ENCODE assay signal across 1 cellular context in genomic region chr20:63980806-63981728, GRCh38.
TF ChIP-seq lines count a peak whose summit lies in the region.

Gene PRPF6, plus strand, starts transcription at chr20:63981132. Its CDS starts 114 bp downstream, at chr20:63981246.

TF ChIP-seq in HepG2, 621 proteins besides CTCF, POLR2A, EP300 and RAD21 (continued from another document and continues in another):
- TF ChIP-seq KDM4B (CRISPR knock-in tag; IDR thresholded peaks at IDR 0.05) (peak; percentile 95), ZNF883 (CRISPR knock-in tag; IDR thresholded peaks at IDR 0.05; ENCODE audit: not compliant biosample characterization) (peak; percentile 98), FLYWCH1 (CRISPR knock-in tag; IDR thresholded peaks at IDR 0.05) (no peak), ZNF17 (CRISPR knock-in tag; IDR thresholded peaks at IDR 0.05) (no peak), GMEB1 (CRISPR knock-in tag; IDR thresholded peaks at IDR 0.05; ENCODE audit: borderline replicate concordance) (peak; percentile 98), ZNF841 (CRISPR knock-in tag; IDR thresholded peaks at IDR 0.05; ENCODE audit: borderline replicate concordance) (no peak), ZNF740 (CRISPR knock-in tag; IDR thresholded peaks at IDR 0.05) (no peak), ZNF317 (CRISPR knock-in tag; IDR thresholded peaks at IDR 0.05) (peak; percentile 94), KDM6A (CRISPR knock-in tag; IDR thresholded peaks at IDR 0.05; ENCODE audit: low read depth) (peak; percentile 44; the same call in 1 of the 2 replicates), ZNF576 (CRISPR knock-in tag; IDR thresholded peaks at IDR 0.05) (0 out of 2 replicates have a peak, but pooled peaks have one; percentile 74), ZBTB7A (CRISPR knock-in tag; IDR thresholded peaks at IDR 0.05) (peak; percentile 95), GPBP1L1 (CRISPR knock-in tag; IDR thresholded peaks at IDR 0.05) (no peak), ZNF776 (CRISPR knock-in tag; IDR thresholded peaks at IDR 0.05) (peak; percentile 92), TCF7L2 (IDR thresholded peaks at IDR 0.05; ENCODE audit: low read depth, low read length) (no peak), TRIM24 (CRISPR knock-in tag; IDR thresholded peaks at IDR 0.05) (no peak), TGIF2 (CRISPR knock-in tag; IDR thresholded peaks at IDR 0.05) (peak; percentile 96), ZNF749 (CRISPR knock-in tag; IDR thresholded peaks at IDR 0.05; ENCODE audit: borderline replicate concordance) (peak; percentile 80), ZNF44 (CRISPR knock-in tag; IDR thresholded peaks at IDR 0.05) (no peak), ZNF496 (CRISPR knock-in tag; IDR thresholded peaks at IDR 0.05; ENCODE audit: insufficient replicate concordance) (no peak), SETDB1 (CRISPR knock-in tag; IDR thresholded peaks at IDR 0.05; ENCODE audit: borderline replicate concordance) (no peak), FOXO1 (CRISPR knock-in tag; IDR thresholded peaks at IDR 0.05) (peak; percentile 84; the same call in 1 of the 2 replicates), ZNF407 (CRISPR knock-in tag; IDR thresholded peaks at IDR 0.05; ENCODE audit: not compliant biosample characterization) (peak; percentile 95), HES4 (CRISPR knock-in tag; IDR thresholded peaks at IDR 0.05; ENCODE audit: borderline replicate concordance) (peak; percentile 97), MIXL1 (CRISPR knock-in tag; IDR thresholded peaks at IDR 0.05) (peak; percentile 98), NR2F1 (CRISPR knock-in tag; IDR thresholded peaks at IDR 0.05) (peak in 1 of 2 experiments; percentile 47; a peak in 1 of 4 replicates), ZBTB10 (CRISPR knock-in tag; IDR thresholded peaks at IDR 0.05; ENCODE audit: borderline replicate concordance) (peak; percentile 76; the same call in 1 of the 2 replicates), PHF21A (CRISPR knock-in tag; IDR thresholded peaks at IDR 0.05) (peak; percentile 97), SOX6 (IDR thresholded peaks at IDR 0.05) (no peak), SOX6 (CRISPR knock-in tag; IDR thresholded peaks at IDR 0.05) (peak; percentile 91), SCMH1 (CRISPR knock-in tag; IDR thresholded peaks at IDR 0.05; ENCODE audit: borderline replicate concordance) (no peak), ZNF383 (CRISPR knock-in tag; IDR thresholded peaks at IDR 0.05; ENCODE audit: borderline replicate concordance) (0 out of 2 replicates have a peak, but pooled peaks have one; percentile 19), PHF20 (CRISPR knock-in tag; IDR thresholded peaks at IDR 0.05) (peak; percentile 100), MTF2 (CRISPR knock-in tag; IDR thresholded peaks at IDR 0.05; ENCODE audit: borderline replicate concordance) (peak; percentile 82; the same call in 1 of the 2 replicates), ATF1 (CRISPR knock-in tag; IDR thresholded peaks at IDR 0.05) (peak; percentile 99), NCOA5 (CRISPR knock-in tag; IDR thresholded peaks at IDR 0.05) (no peak), HMGXB4 (CRISPR knock-in tag; IDR thresholded peaks at IDR 0.05; ENCODE audit: borderline replicate concordance in 1 of 2, low read depth in 1 of 2) (peak; percentile 99), ZNF737 (CRISPR knock-in tag; IDR thresholded peaks at IDR 0.05; ENCODE audit: borderline replicate concordance) (peak; percentile 89; the same call in 1 of the 2 replicates), KDM2A (CRISPR knock-in tag; IDR thresholded peaks at IDR 0.05; ENCODE audit: borderline replicate concordance, low read depth) (peak; percentile 99), IRF2 (CRISPR knock-in tag; IDR thresholded peaks at IDR 0.05) (peak; percentile 99), ETS1 (CRISPR knock-in tag; IDR thresholded peaks at IDR 0.05) (no peak), IKZF5 (CRISPR knock-in tag; IDR thresholded peaks at IDR 0.05) (peak; percentile 98), ZNF12 (CRISPR knock-in tag; IDR thresholded peaks at IDR 0.05) (no peak; the same call in 1 of the 2 replicates), ZBTB21 (CRISPR knock-in tag; IDR thresholded peaks at IDR 0.05) (peak; percentile 93), CBX5 (CRISPR knock-in tag; IDR thresholded peaks at IDR 0.05; ENCODE audit: borderline replicate concordance) (peak; percentile 98; the same call in 1 of the 2 replicates), ZSCAN31 (CRISPR knock-in tag; IDR thresholded peaks at IDR 0.05; ENCODE audit: low read depth) (peak; percentile 93), ARHGAP35 (CRISPR knock-in tag; IDR thresholded peaks at IDR 0.05; ENCODE audit: borderline replicate concordance) (peak; percentile 97), ZNF570 (CRISPR knock-in tag; IDR thresholded peaks at IDR 0.05; ENCODE audit: borderline replicate concordance) (no peak), HDAC6 (IDR thresholded peaks at IDR 0.05; ENCODE audit: low read depth, low read length) (no peak), RBM22 (optimal IDR thresholded peaks at IDR 0.05; ENCODE audit: low read length) (no peak), ZNF543 (CRISPR knock-in tag; IDR thresholded peaks at IDR 0.05) (peak; percentile 97)
